1 cellular context compared by ENCODE assay signal in genomic region chr19:56491399-56491798, GRCh38.
TF ChIP-seq lines count a peak whose summit lies in the region.

No MANE protein-coding gene starts in this region.

TF ChIP-seq in IMR-90, 13 proteins besides CTCF, POLR2A, EP300 and RAD21:
- TF ChIP-seq BHLHE40 (IDR thresholded peaks at IDR 0.05; ENCODE audit: low read depth, low read length): no peak
- peak; percentile 62; the same call in 1 of the 2 replicates for TF ChIP-seq NFE2L2 (IDR thresholded peaks at IDR 0.05; ENCODE audit: low read depth, low read length)
- no peak for TF ChIP-seq MAZ (IDR thresholded peaks at IDR 0.05; ENCODE audit: borderline replicate concordance, low read depth, low read length)
